In genomic region chr6:117264487-117265424, GRCh38 we compare ENCODE assay signal across 8 cellular contexts. TPM values are rescaled to one million over a fixed set of nuclear protein-coding genes. Genes with fewer than 3 reads are reported as not detected.
A peak's percentile ranks its signal among the peaks of the same experiment; 100 is the strongest.
DNase-seq lines count a peak whose midpoint lies in the region; ATAC-seq and TF ChIP-seq lines count a peak whose summit lies in the region.

No MANE protein-coding gene starts in this region.

- TF ChIP-seq CTCF in astrocyte of the cerebellum (IDR thresholded peaks at IDR 0.05; ENCODE audit: low read depth, low read length, missing control alignments): no peak

- H3K4me1 Mint-ChIP-seq in activated CD4-positive, alpha-beta T cell treated with anti-CD3 and anti-CD28 coated beads, Interleukin-2, amount 10 ng/mL, durations not matched to agents 7 days and 5 days: peaks cover 12% of the 10 kb centered on the region

- in situ Hi-C loops in astrocyte of the cerebellum (cut with HindIII; ENCODE audit: low sequenced_read_pairs): no loop called here

- POLR2A ChIA-PET in activated CD4-positive, alpha-beta T cell treated with anti-CD3 and anti-CD28 coated beads, Interleukin-2, amount 10 ng/mL, durations not matched to agents 7 days and 5 days (lab: Charles Lee): no interaction called here

- 2% methylated on average over 46 of the region's 46 CpGs for WGBS in thymus

- H3K4me1 ChIP-seq in thymus (ENCODE audit: control insufficient read depth, insufficient read depth, low read length): no peaks in the 10 kb centered on the region

- CTCF ChIA-PET in activated CD4-positive, alpha-beta T cell treated with anti-CD3 and anti-CD28 coated beads, Interleukin-2, amount 10 ng/mL, durations not matched to agents 7 days and 5 days (lab: Charles Lee): no interaction called here

- H3K27me3 Mint-ChIP-seq in activated CD4-positive, alpha-beta T cell treated with anti-CD3 and anti-CD28 coated beads, Interleukin-2, amount 10 ng/mL, durations not matched to agents 7 days and 5 days: peaks cover 80% of the 10 kb centered on the region

- H3K9me3 ChIP-seq in thymus (ENCODE audit: control insufficient read depth): peaks cover 2% of the 10 kb centered on the region

- no peak overlapping the region for H3K27ac Mint-ChIP-seq in activated CD4-positive, alpha-beta T cell treated with anti-CD3 and anti-CD28 coated beads, Interleukin-2, amount 10 ng/mL, durations not matched to agents 7 days and 5 days

- H3K27ac ChIP-seq in thymus (ENCODE audit: low read depth): no peak overlapping the region

- intact Hi-C loops in left colon (cut with DNase I, micrococcal nuclease): no loop called here

- peak overlapping the region; percentile 43 for H3K4me3 ChIP-seq in astrocyte of the cerebellum (ENCODE audit: low read depth, low read length)
- H3K4me3 ChIP-seq in thymus (ENCODE audit: low read length): peak overlapping the region; percentile 14

- peaks cover under 1% of the 10 kb centered on the region for H3K9me3 Mint-ChIP-seq in activated CD4-positive, alpha-beta T cell treated with anti-CD3 and anti-CD28 coated beads, Interleukin-2, amount 10 ng/mL, durations not matched to agents 7 days and 5 days

- peaks cover 64% of the 10 kb centered on the region for H3K27me3 ChIP-seq in thymus (ENCODE audit: control insufficient read depth, insufficient read depth)

- ATAC-seq in HG03196 (IDR thresholded peaks at IDR 0.05; ENCODE audit: unreplicated experiment): peak; percentile 75
- peak; percentile 26 for ATAC-seq in left colon

- DNase-seq in activated CD4-positive, alpha-beta T cell treated with anti-CD3 and anti-CD28 coated beads, Interleukin-2, amount 10 ng/mL, durations not matched to agents 7 days and 5 days: no peak
- DNase-seq in activated CD4-positive, alpha-beta T cell treated with anti-CD3 and anti-CD28 coated beads for 4 hours: no peak
- no peak for DNase-seq in astrocyte of the cerebellum (ENCODE audit: low read depth)
- no peak for DNase-seq in left colon
- no peak for DNase-seq in mesenteric fat pad (ENCODE audit: low spot score)
- DNase-seq in AG08395 (ENCODE audit: low spot score): no peak

- H3K4me3 Mint-ChIP-seq in activated CD4-positive, alpha-beta T cell treated with anti-CD3 and anti-CD28 coated beads, Interleukin-2, amount 10 ng/mL, durations not matched to agents 7 days and 5 days: peak overlapping the region; percentile 34

- no peaks in the 10 kb centered on the region for H3K36me3 Mint-ChIP-seq in activated CD4-positive, alpha-beta T cell treated with anti-CD3 and anti-CD28 coated beads, Interleukin-2, amount 10 ng/mL, durations not matched to agents 7 days and 5 days (ENCODE audit: low read depth)

- H3K36me3 ChIP-seq in thymus (ENCODE audit: control insufficient read depth, insufficient read depth): no peaks in the 10 kb centered on the region

RNA-seq across cellular contexts. Expression of gene VGLL2, which starts 0.6 kb away (rescaled TPM):
- not detected for total RNA-seq in activated CD4-positive, alpha-beta T cell treated with anti-CD3 and anti-CD28 coated beads, Interleukin-2, amount 10 ng/mL, durations not matched to agents 7 days and 5 days
- not detected for total RNA-seq in left colon
- polyA plus RNA-seq in thymus: 0.07 TPM
- not detected for total RNA-seq in mesenteric fat pad
